In genomic region chr3:155804298-155804697, GRCh38 we compare ENCODE assay signal across 17 cellular contexts. TPM values are rescaled to one million over a fixed set of nuclear protein-coding genes. Genes with fewer than 3 reads are reported as not detected.
"Had no signal": no experiment of that assay in that cellular context is flagged by ENCODE, and none has a peak within 500 bp of the region (broad histone marks: within the 10 kb centered on the region; RNA-seq: fewer than 3 reads in every experiment).

No MANE protein-coding gene starts in this region.

- H3K4me1 ChIP-seq: foreskin keratinocyte, prostate gland had no signal

- ATAC-seq: effector memory CD8-positive, alpha-beta T cell; foreskin keratinocyte; left cardiac atrium; right cardiac atrium; stimulated activated naive CD8-positive, alpha-beta T cell treated with anti-CD3 and anti-CD28 coated beads, Interleukin-15, Interleukin-2, amounts not matched to agents 100 U/mL and 50 U/mL, for 24 hours had no signal

- DNase-seq: activated CD4-positive, alpha-beta memory T cell treated with anti-CD3 and anti-CD28 coated beads, Interleukin-2, amount 10 ng/mL, durations not matched to agents 7 days and 5 days; activated gamma-delta T cell; activated T-cell treated with anti-CD3 and anti-CD28 coated beads, Interleukin-2, amount 50 U/mL, for 48 hours; anterior cingulate cortex; dermis blood vessel endothelial cell; effector memory CD8-positive, alpha-beta T cell; foreskin keratinocyte; left cardiac atrium; right cardiac atrium; SK-N-SH; small intestine; stimulated activated CD4-positive, alpha-beta T cell treated with anti-CD3 and anti-CD28 coated beads, Interleukin-4, amount 100 ng/mL, for 24 hours; stimulated activated naive CD8-positive, alpha-beta T cell treated with anti-CD3 and anti-CD28 coated beads, Interleukin-15, Interleukin-2, amounts not matched to agents 100 U/mL and 50 U/mL, for 24 hours; T-helper 1 cell; transverse colon had no signal

- H3K4me2 ChIP-seq: SK-N-SH had no signal

- H3K9me3 ChIP-seq: prostate gland, SK-N-SH, transverse colon had no signal

- H3K9me3 Mint-ChIP-seq: activated CD4-positive, alpha-beta memory T cell treated with anti-CD3 and anti-CD28 coated beads, Interleukin-2, amount 10 ng/mL, durations not matched to agents 7 days and 5 days; effector memory CD8-positive, alpha-beta T cell had no signal

- H3K27me3 ChIP-seq: transverse colon had no signal

- H3K27ac Mint-ChIP-seq: activated CD4-positive, alpha-beta memory T cell treated with anti-CD3 and anti-CD28 coated beads, Interleukin-2, amount 10 ng/mL, durations not matched to agents 7 days and 5 days had no signal

- H3K4me3 Mint-ChIP-seq: activated CD4-positive, alpha-beta memory T cell treated with anti-CD3 and anti-CD28 coated beads, Interleukin-2, amount 10 ng/mL, durations not matched to agents 7 days and 5 days had no signal

- H3K9ac ChIP-seq: SK-N-SH had no signal

- H3K36me3 ChIP-seq: prostate gland, transverse colon had no signal

- H3K9me2 ChIP-seq: SK-N-SH had no signal

- H3K4me3 ChIP-seq: lung, prostate gland, transverse colon had no signal

RNA-seq across cellular contexts. Expression of gene PLCH1, which starts 59.4 kb away (rescaled TPM):
- total RNA-seq: dermis blood vessel endothelial cell had no signal
